ENCODE assay signal across 17 cellular contexts in the genomic region with DNA sequence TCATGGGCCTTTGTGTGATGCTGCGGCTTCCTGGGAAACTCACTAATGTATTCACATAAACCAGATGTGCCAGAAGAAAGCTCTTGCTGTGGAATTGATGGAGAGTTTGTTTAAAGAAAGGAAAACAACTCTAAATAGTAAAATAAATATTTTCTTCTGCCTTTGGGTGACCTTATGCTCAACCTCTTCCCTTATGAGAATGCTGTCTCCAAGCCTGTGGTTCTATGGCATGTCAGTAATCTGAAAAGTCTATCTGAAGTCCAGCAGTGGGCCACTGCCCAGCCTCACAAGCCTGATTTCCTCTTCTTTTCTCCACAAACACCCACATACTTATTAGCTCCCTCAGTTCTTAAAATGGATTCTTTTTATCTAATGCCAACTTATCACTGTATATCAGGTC. TPM values are rescaled to one million over a fixed set of nuclear protein-coding genes. Genes with fewer than 3 reads are reported as not detected.
DNase-seq lines count a peak whose midpoint lies in the region; ATAC-seq and TF ChIP-seq lines count a peak whose summit lies in the region.
"Had no signal": no experiment of that assay in that cellular context is flagged by ENCODE, and none has a peak within 500 bp of the region (broad histone marks: within the 10 kb centered on the region; RNA-seq: fewer than 3 reads in every experiment).

No MANE protein-coding gene starts in this region.

- peak; percentile 64 for ATAC-seq in SK-N-SH treated with all-trans-retinoic acid at 6 μM for 48 hours
- no peak for ATAC-seq in gastroesophageal sphincter

- no peaks in the 10 kb centered on the region for H3K36me3 ChIP-seq in BJ (ENCODE audit: control insufficient read depth, insufficient read depth, low read length)
- H3K36me3 ChIP-seq in gastroesophageal sphincter, result no peaks in the 10 kb centered on the region
- H3K36me3 ChIP-seq: adrenal gland, BLaER1, heart left ventricle, left ventricle myocardium inferior had no signal

- no peaks in the 10 kb centered on the region for H3K9me3 ChIP-seq in gastroesophageal sphincter
- H3K9me3 ChIP-seq: adrenal gland, BLaER1, heart left ventricle had no signal

- H3K27me3 ChIP-seq in BJ (ENCODE audit: control insufficient read depth, insufficient read depth, low read length) (no peaks in the 10 kb centered on the region), gastroesophageal sphincter (no peaks in the 10 kb centered on the region)
- H3K27me3 ChIP-seq: adrenal gland, BLaER1, heart left ventricle had no signal

- POLR2A ChIA-PET in BJ (lab: Charles Lee), result interaction anchor here (0.6 kb wide), 1 partner anchor 19 kb away, joined by 3 read pairs; no protein-coding TSS in a partner anchor

- CTCF ChIA-PET in BJ (lab: Yijun Ruan, JAX), result interaction anchor here (0.8 to 1.4 kb wide), 6 partner anchors 15 to 93 kb away, joined by 3 to 5 read pairs (median 4); no protein-coding TSS in a partner anchor

- 75 to 100% methylated on average over 1 of the region's 1 CpG for WGBS in gastroesophageal sphincter (ENCODE audit: low coverage in 1 of 2), 2 donors

- DNase-seq in BJ (ENCODE audit: low read depth) (peak; percentile 67), fibroblast of villous mesenchyme (ENCODE audit: low read depth) (peak; percentile 92), skeletal muscle cell (ENCODE audit: low read depth) (peak; percentile 50), NOMO-1 (lab: John Stamatoyannopoulos, UW; ENCODE audit: unreplicated experiment in 2 of 2) (no peak)
- DNase-seq in activated CD8-positive, alpha-beta memory T cell treated with anti-CD3 and anti-CD28 coated beads, Interleukin-2, amount 50 U/mL, for 48 hours, result no peak
- no peak for DNase-seq in stimulated activated CD4-positive, alpha-beta T cell treated with anti-CD3 and anti-CD28 coated beads, Interleukin-2, amount 100 ng/mL, for 24 hours
- DNase-seq: activated CD4-positive, alpha-beta T cell treated with anti-CD3 and anti-CD28 coated beads for 1 hour; adrenal gland; DND-41; endodermal cell; heart left ventricle; Karpas-422; left ventricle myocardium inferior; NCI-H2107 had no signal

- TF ChIP-seq POLR2A in gastroesophageal sphincter (IDR thresholded peaks at IDR 0.05), result no peak

- no peak overlapping the region for H3K27ac ChIP-seq in gastroesophageal sphincter
- H3K27ac ChIP-seq: adrenal gland, BLaER1, left ventricle myocardium inferior had no signal

- TF ChIP-seq EP300 in gastroesophageal sphincter (IDR thresholded peaks at IDR 0.05), result no peak

- TF ChIP-seq CTCF in BJ (IDR thresholded peaks at IDR 0.05; ENCODE audit: insufficient read depth, low read depth, low read length) (no peak), fibroblast of villous mesenchyme (IDR thresholded peaks at IDR 0.05; ENCODE audit: insufficient read depth, low read depth, low read length) (no peak), gastroesophageal sphincter (IDR thresholded peaks at IDR 0.05) (no peak)

- H3K4me1 ChIP-seq in gastroesophageal sphincter, result peaks cover 0 to 9% (median 4%) of the 10 kb centered on the region in 3 donors
- H3K4me1 ChIP-seq: BLaER1 had no signal

- H3K4me3 ChIP-seq in BJ (ENCODE audit: low read depth, low read length) (no peak overlapping the region), fibroblast of villous mesenchyme (ENCODE audit: low read depth, low read length) (no peak overlapping the region), skeletal muscle cell (ENCODE audit: low read depth, low read length) (no peak overlapping the region), gastroesophageal sphincter (no peak overlapping the region)
- H3K4me3 ChIP-seq: adrenal gland, BLaER1, heart left ventricle, left ventricle myocardium inferior had no signal

TF ChIP-seq in SK-N-SH treated with all-trans-retinoic acid at 6 μM for 48 hours, 23 proteins besides CTCF, POLR2A, EP300 and RAD21:
- TF ChIP-seq ZNF565 (CRISPR knock-in tag; conservative IDR thresholded peaks at IDR 0.05; ENCODE audit: low read depth) (no peak), SNAI2 (CRISPR knock-in tag; IDR thresholded peaks at IDR 0.05) (no peak), ISL1 (CRISPR knock-in tag; IDR thresholded peaks at IDR 0.05) (no peak), RARB (CRISPR knock-in tag; IDR thresholded peaks at IDR 0.05) (no peak), GLIS3 (CRISPR knock-in tag; IDR thresholded peaks at IDR 0.05) (no peak), CSDC2 (CRISPR knock-in tag; IDR thresholded peaks at IDR 0.05) (no peak), PPARA (CRISPR knock-in tag; IDR thresholded peaks at IDR 0.05; ENCODE audit: borderline replicate concordance) (no peak), TOX (CRISPR knock-in tag; IDR thresholded peaks at IDR 0.05; ENCODE audit: borderline replicate concordance) (no peak), TCF4 (CRISPR knock-in tag; IDR thresholded peaks at IDR 0.05; ENCODE audit: borderline replicate concordance) (no peak), ZFP3 (CRISPR knock-in tag; IDR thresholded peaks at IDR 0.05) (no peak), ESRRG (CRISPR knock-in tag; IDR thresholded peaks at IDR 0.05) (no peak), BACH2 (CRISPR knock-in tag; IDR thresholded peaks at IDR 0.05; ENCODE audit: borderline replicate concordance) (no peak), ZC3H10 (CRISPR knock-in tag; IDR thresholded peaks at IDR 0.05) (no peak), ZFP30 (CRISPR knock-in tag; IDR thresholded peaks at IDR 0.05) (no peak), OSR1 (CRISPR knock-in tag; IDR thresholded peaks at IDR 0.05) (no peak)
- TF ChIP-seq, protein P1, sequence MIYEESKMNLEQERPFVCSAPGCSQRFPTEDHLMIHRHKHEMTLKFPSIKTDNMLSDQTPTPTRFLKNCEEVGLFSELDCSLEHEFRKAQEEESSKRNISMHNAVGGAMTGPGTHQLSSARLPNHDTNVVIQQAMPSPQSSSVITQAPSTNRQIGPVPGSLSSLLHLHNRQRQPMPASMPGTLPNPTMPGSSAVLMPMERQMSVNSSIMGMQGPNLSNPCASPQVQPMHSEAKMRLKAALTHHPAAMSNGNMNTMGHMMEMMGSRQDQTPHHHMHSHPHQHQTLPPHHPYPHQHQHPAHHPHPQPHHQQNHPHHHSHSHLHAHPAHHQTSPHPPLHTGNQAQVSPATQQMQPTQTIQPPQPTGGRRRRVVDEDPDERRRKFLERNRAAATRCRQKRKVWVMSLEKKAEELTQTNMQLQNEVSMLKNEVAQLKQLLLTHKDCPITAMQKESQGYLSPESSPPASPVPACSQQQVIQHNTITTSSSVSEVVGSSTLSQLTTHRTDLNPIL (CRISPR knock-in tag; IDR thresholded peaks at IDR 0.05; ENCODE audit: low read depth), result no peak
- TF ChIP-seq, protein P2, sequence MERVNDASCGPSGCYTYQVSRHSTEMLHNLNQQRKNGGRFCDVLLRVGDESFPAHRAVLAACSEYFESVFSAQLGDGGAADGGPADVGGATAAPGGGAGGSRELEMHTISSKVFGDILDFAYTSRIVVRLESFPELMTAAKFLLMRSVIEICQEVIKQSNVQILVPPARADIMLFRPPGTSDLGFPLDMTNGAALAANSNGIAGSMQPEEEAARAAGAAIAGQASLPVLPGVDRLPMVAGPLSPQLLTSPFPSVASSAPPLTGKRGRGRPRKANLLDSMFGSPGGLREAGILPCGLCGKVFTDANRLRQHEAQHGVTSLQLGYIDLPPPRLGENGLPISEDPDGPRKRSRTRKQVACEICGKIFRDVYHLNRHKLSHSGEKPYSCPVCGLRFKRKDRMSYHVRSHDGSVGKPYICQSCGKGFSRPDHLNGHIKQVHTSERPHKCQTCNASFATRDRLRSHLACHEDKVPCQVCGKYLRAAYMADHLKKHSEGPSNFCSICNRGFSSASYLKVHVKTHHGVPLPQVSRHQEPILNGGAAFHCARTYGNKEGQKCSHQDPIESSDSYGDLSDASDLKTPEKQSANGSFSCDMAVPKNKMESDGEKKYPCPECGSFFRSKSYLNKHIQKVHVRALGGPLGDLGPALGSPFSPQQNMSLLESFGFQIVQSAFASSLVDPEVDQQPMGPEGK (CRISPR knock-in tag; IDR thresholded peaks at IDR 0.05; ENCODE audit: borderline replicate concordance), result no peak
- TF ChIP-seq, protein P3, sequence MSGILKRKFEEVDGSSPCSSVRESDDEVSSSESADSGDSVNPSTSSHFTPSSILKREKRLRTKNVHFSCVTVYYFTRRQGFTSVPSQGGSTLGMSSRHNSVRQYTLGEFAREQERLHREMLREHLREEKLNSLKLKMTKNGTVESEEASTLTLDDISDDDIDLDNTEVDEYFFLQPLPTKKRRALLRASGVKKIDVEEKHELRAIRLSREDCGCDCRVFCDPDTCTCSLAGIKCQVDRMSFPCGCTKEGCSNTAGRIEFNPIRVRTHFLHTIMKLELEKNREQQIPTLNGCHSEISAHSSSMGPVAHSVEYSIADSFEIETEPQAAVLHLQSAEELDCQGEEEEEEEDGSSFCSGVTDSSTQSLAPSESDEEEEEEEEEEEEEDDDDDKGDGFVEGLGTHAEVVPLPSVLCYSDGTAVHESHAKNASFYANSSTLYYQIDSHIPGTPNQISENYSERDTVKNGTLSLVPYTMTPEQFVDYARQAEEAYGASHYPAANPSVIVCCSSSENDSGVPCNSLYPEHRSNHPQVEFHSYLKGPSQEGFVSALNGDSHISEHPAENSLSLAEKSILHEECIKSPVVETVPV (CRISPR knock-in tag; IDR thresholded peaks at IDR 0.05), result no peak

RNA-seq across cellular contexts. Expression of a gene that starts 49.9 kb away (rescaled TPM):
- polyA plus RNA-seq in BJ (2011; rRNA removed), result 44.7 and 56.7 TPM in 2 replicates
- 102 and 109 TPM in 2 replicates for polyA minus RNA-seq in BJ (2011; rRNA and poly(A)+ RNA removed)
- total RNA-seq in fibroblast of villous mesenchyme (82.1 and 111 TPM in 2 replicates), gastroesophageal sphincter (100 to 1,000 TPM in 1 of 4 donors, 10 to 100 TPM in 3; 52.1 to 115 (median 77.4) TPM)

Comparison
In these comparisons a context has a peak if more than half of its experiments do, and no peak if none do; other contexts are left out.
1. DNase-seq: peak in BJ (single experiment), fibroblast of villous mesenchyme (single experiment) and skeletal muscle cell (single experiment); none in NOMO-1 (0 of 2), activated CD8-positive, alpha-beta memory T cell treated with anti-CD3 and anti-CD28 coated beads, Interleukin-2, amount 50 U/mL, for 48 hours (single experiment) and stimulated activated CD4-positive, alpha-beta T cell treated with anti-CD3 and anti-CD28 coated beads, Interleukin-2, amount 100 ng/mL, for 24 hours (0 of 2).